13 cellular contexts compared by ENCODE assay signal in the genomic region with DNA sequence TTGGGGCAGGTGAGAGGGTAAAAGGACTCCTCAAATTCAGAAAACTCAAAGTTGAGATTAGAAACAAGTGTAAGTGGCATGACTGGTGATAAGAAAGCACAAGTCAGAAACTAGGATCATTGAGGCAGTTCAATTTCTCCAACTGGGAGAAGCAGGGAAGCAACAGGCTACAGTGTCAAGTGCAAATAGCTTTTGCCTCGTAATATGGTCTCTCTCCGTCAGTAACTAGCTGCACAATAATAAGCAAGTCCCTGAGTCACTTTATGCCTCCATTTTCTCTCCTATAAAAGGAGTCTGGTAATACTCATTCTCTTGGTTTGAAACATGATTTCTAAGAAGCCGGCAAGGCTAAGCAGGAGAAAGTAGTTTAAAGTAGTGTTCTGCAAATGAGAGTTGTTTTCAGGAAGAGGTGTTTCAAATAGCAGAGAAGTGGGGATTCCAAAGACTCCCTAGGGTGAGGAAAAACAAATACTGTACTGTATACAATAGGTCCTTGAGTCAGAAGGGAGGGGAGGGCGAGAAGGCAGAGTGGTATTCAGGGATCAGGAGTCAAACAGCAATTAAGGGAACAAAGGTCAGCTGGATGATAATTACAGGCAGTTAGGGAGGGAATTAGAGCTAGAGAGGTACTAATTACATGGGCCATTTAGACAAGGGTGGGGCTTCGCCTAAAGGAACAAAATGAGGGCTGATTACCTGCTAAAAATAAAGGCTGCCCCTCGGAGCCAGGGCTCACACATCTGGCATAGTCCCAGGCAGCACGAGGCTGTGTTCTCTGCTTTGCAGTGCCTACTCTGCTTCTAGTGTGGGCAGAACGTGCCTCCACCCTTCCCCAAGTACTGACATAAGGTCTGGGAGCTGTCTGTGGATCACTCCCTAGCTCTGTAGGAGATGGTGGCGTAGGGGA.
A peak's percentile ranks its signal among the peaks of the same experiment; 100 is the strongest.
DNase-seq lines count a peak whose midpoint lies in the region; ATAC-seq and TF ChIP-seq lines count a peak whose summit lies in the region.
"Had no signal": no experiment of that assay in that cellular context is flagged by ENCODE, and none has a peak within 500 bp of the region (broad histone marks: within the 10 kb centered on the region; RNA-seq: fewer than 3 reads in every experiment).

No MANE protein-coding gene starts in this region.

- BruUV-seq in PC-3 (replicated peaks; lab: Mats Ljungman, UMichigan) = no TSS peak

- H3K9me2 ChIP-seq in PC-3 (replicated peaks; ENCODE audit: low read length) = no peaks in the 10 kb centered on the region

- no peak overlapping the region for H3K9ac ChIP-seq in PC-3 (ENCODE audit: low read length)
- H3K9ac ChIP-seq: BLaER1 treated with 17β-estradiol and CSF1 and Interleukin-3, amounts not matched to agents 10 nM and 100 nM had no signal

- ATAC-seq in PC-3 (peak; percentile 67), left lung (peak; percentile 94), GM18861 (IDR thresholded peaks at IDR 0.05; ENCODE audit: unreplicated experiment) (no peak)

- H3K4me1 ChIP-seq in PC-3 (ENCODE audit: insufficient read depth, low read length) (no peaks in the 10 kb centered on the region), left lung (no peaks in the 10 kb centered on the region)
- H3K4me1 ChIP-seq: BLaER1 treated with 17β-estradiol and CSF1 and Interleukin-3, amounts not matched to agents 10 nM and 100 nM; pancreas had no signal

- H2AFZ ChIP-seq in PC-3 (ENCODE audit: low read length) = no peak overlapping the region

- DNase-seq in COR-L47 (lab: John Stamatoyannopoulos, UW) (peak; percentile 92), M059J (ENCODE audit: low read depth) (peak; percentile 22), PC-3 (no peak), left lung (peak in 1 of 2 donors; percentile 46), cerebellum (ENCODE audit: low spot score) (no peak), GF-D8 (lab: John Stamatoyannopoulos, UW) (no peak)
- DNase-seq in activated CD4-positive, alpha-beta T cell treated with anti-CD3 and anti-CD28 coated beads for 48 hours = no peak
- DNase-seq: NCI-H446 treated with DMSO at 0.1 percent for 48 hours, T-helper 9 cell had no signal

- TF ChIP-seq CTCF in PC-3 (conservative IDR thresholded peaks at IDR 0.05; ENCODE audit: low read depth, low read length) = no peak
- no peak for TF ChIP-seq CTCF in left lung (IDR thresholded peaks at IDR 0.05)

- no peaks in the 10 kb centered on the region for H3F3A ChIP-seq in PC-3 (ENCODE audit: low read length, unreplicated experiment)

- H3K36me3 ChIP-seq in PC-3 (ENCODE audit: low read depth, low read length) (no peaks in the 10 kb centered on the region), left lung (no peaks in the 10 kb centered on the region)
- H3K36me3 ChIP-seq: BLaER1 treated with 17β-estradiol and CSF1 and Interleukin-3, amounts not matched to agents 10 nM and 100 nM; heart right ventricle; pancreas had no signal

- no peak overlapping the region for H3K27ac ChIP-seq in PC-3 (ENCODE audit: low read length)
- H3K27ac ChIP-seq in left lung = no peak overlapping the region
- H3K27ac ChIP-seq: BLaER1 treated with 17β-estradiol and CSF1 and Interleukin-3, amounts not matched to agents 10 nM and 100 nM; heart right ventricle; pancreas had no signal

- POLR2A ChIA-PET in PC-3 (lab: Charles Lee; ENCODE audit: unreplicated experiment) = no interaction called here

- no peaks in the 10 kb centered on the region for H3K27me3 ChIP-seq in PC-3 (ENCODE audit: low read length)
- H3K27me3 ChIP-seq in left lung = no peaks in the 10 kb centered on the region
- H3K27me3 ChIP-seq: BLaER1 treated with 17β-estradiol and CSF1 and Interleukin-3, amounts not matched to agents 10 nM and 100 nM; heart right ventricle; pancreas had no signal

- H4K20me1 ChIP-seq in PC-3 (ENCODE audit: low read length) = no peaks in the 10 kb centered on the region
- H4K20me1 ChIP-seq: BLaER1 treated with 17β-estradiol and CSF1 and Interleukin-3, amounts not matched to agents 10 nM and 100 nM had no signal

- no peaks in the 10 kb centered on the region for H3K9me3 ChIP-seq in PC-3 (ENCODE audit: low read length)
- no peaks in the 10 kb centered on the region for H3K9me3 ChIP-seq in left lung
- H3K9me3 ChIP-seq: pancreas had no signal

- H3K79me2 ChIP-seq in PC-3 (ENCODE audit: low read length) = no peaks in the 10 kb centered on the region

- H3K4me2 ChIP-seq in PC-3 (ENCODE audit: low read length) = no peak overlapping the region
- H3K4me2 ChIP-seq: BLaER1 treated with 17β-estradiol and CSF1 and Interleukin-3, amounts not matched to agents 10 nM and 100 nM had no signal

- CTCF ChIA-PET in PC-3 (lab: Charles Lee) = no interaction called here

- intact Hi-C loops in PC-3 (cut with micrococcal nuclease) (no loop called here), left lung (cut with DNase I) (no loop called here)

- H3K4me3 ChIP-seq in PC-3 (ENCODE audit: low read length) = no peak overlapping the region
- H3K4me3 ChIP-seq in left lung = no peak overlapping the region
- H3K4me3 ChIP-seq: BLaER1 treated with 17β-estradiol and CSF1 and Interleukin-3, amounts not matched to agents 10 nM and 100 nM; heart right ventricle; pancreas had no signal

Comparison
In these comparisons a context has a peak if more than half of its experiments do, and no peak if none do; other contexts are left out.
1. DNase-seq: peak in COR-L47 (single experiment) and M059J (single experiment); none in PC-3 (single experiment), cerebellum (single experiment), GF-D8 (single experiment) and activated CD4-positive, alpha-beta T cell treated with anti-CD3 and anti-CD28 coated beads for 48 hours (single experiment).